Comparison of ENCODE assay signal across 8 cellular contexts in genomic region chr17:48259710-48260291, GRCh38.
A peak's percentile ranks its signal among the peaks of the same experiment; 100 is the strongest.
DNase-seq lines count a peak whose midpoint lies in the region; ATAC-seq, FAIRE-seq and TF ChIP-seq lines count a peak whose summit lies in the region.

No MANE protein-coding gene starts in this region.

- DNase-seq in DMS153 treated with DMSO at 0.1 percent for 48 hours (lab: John Stamatoyannopoulos, UW; ENCODE audit: unreplicated experiment) (peak; percentile 59), Kasumi-1 (lab: John Stamatoyannopoulos, UW) (peak; percentile 55), SW480 (ENCODE audit: low spot score) (peak; percentile 66), keratinocyte (ENCODE audit: low read depth, low spot score) (no peak), activated T-cell treated with anti-CD3 and anti-CD28 coated beads for 4 hours (no peak)

- no peaks in the 10 kb centered on the region for H3K79me2 ChIP-seq in keratinocyte (ENCODE audit: control insufficient read depth, insufficient read depth, low read length)

- H3K9me3 ChIP-seq in keratinocyte (ENCODE audit: control insufficient read depth, low read depth, low read length): no peaks in the 10 kb centered on the region

- no peaks in the 10 kb centered on the region for H3K4me1 ChIP-seq in keratinocyte (ENCODE audit: control insufficient read depth, extremely low read depth, insufficient read depth, low read length)

- H4K20me1 ChIP-seq in keratinocyte (ENCODE audit: control insufficient read depth, extremely low read depth, insufficient read depth, low read length): no peaks in the 10 kb centered on the region

- ATAC-seq in GM21717 (IDR thresholded peaks at IDR 0.05; ENCODE audit: unreplicated experiment) (no peak), HG03521 (IDR thresholded peaks at IDR 0.05; ENCODE audit: unreplicated experiment) (no peak), GM19463 (IDR thresholded peaks at IDR 0.05; ENCODE audit: unreplicated experiment) (no peak)

- H2AFZ ChIP-seq in keratinocyte (ENCODE audit: control insufficient read depth, low read length): no peak overlapping the region

- H3K4me2 ChIP-seq in keratinocyte (ENCODE audit: control insufficient read depth, extremely low read depth, insufficient read depth, low read depth, low read length): no peak overlapping the region

- no peak overlapping the region for H3K27ac ChIP-seq in keratinocyte (ENCODE audit: control insufficient read depth, insufficient read depth, low read length)

- no peaks in the 10 kb centered on the region for H3K9me1 ChIP-seq in keratinocyte (ENCODE audit: control insufficient read depth, extremely low read depth, insufficient read depth, low read length)

- TF ChIP-seq CTCF in keratinocyte (optimal IDR thresholded peaks at IDR 0.05 in 1 of 3, IDR thresholded peaks at IDR 0.05 in 1 of 3, conservative IDR thresholded peaks at IDR 0.05 in 1 of 3; ENCODE audit: extremely low read depth in 1 of 3, insufficient read depth in 2 of 3, low read length in 3 of 3): peak; percentile 44 to 66 (median 60)

- no peaks in the 10 kb centered on the region for H3K36me3 ChIP-seq in keratinocyte (ENCODE audit: control insufficient read depth in 2 of 2, extremely low read depth in 1 of 2, insufficient read depth in 2 of 2, low read length in 2 of 2)

- H3K9ac ChIP-seq in keratinocyte (ENCODE audit: control insufficient read depth, extremely low read depth, insufficient read depth, low read length): no peak overlapping the region

- FAIRE-seq in keratinocyte (lab: Jason Lieb, UNC): peak; percentile 88

- H3K4me3 ChIP-seq in keratinocyte (ENCODE audit: control insufficient read depth in 2 of 3, extremely low read depth in 1 of 3, insufficient read depth in 2 of 3, low read depth in 1 of 3, low read length in 3 of 3): no peak overlapping the region

- H3K27me3 ChIP-seq in keratinocyte (ENCODE audit: control insufficient read depth, extremely low read depth, insufficient read depth, low read length): no peaks in the 10 kb centered on the region

- dilution Hi-C loops in keratinocyte (cut with MboI; ENCODE audit: extremely low pct_ligation_motif_present, low sequenced_read_pairs): no loop called here

Comparison
In these comparisons a context has a peak if more than half of its experiments do, and no peak if none do; other contexts are left out.
1. DNase-seq: peak in DMS153 treated with DMSO at 0.1 percent for 48 hours (single experiment), Kasumi-1 (2 of 2) and SW480 (single experiment); none in keratinocyte (single experiment) and activated T-cell treated with anti-CD3 and anti-CD28 coated beads for 4 hours (single experiment).